ENCODE assay signal across 8 cellular contexts in the genomic region with DNA sequence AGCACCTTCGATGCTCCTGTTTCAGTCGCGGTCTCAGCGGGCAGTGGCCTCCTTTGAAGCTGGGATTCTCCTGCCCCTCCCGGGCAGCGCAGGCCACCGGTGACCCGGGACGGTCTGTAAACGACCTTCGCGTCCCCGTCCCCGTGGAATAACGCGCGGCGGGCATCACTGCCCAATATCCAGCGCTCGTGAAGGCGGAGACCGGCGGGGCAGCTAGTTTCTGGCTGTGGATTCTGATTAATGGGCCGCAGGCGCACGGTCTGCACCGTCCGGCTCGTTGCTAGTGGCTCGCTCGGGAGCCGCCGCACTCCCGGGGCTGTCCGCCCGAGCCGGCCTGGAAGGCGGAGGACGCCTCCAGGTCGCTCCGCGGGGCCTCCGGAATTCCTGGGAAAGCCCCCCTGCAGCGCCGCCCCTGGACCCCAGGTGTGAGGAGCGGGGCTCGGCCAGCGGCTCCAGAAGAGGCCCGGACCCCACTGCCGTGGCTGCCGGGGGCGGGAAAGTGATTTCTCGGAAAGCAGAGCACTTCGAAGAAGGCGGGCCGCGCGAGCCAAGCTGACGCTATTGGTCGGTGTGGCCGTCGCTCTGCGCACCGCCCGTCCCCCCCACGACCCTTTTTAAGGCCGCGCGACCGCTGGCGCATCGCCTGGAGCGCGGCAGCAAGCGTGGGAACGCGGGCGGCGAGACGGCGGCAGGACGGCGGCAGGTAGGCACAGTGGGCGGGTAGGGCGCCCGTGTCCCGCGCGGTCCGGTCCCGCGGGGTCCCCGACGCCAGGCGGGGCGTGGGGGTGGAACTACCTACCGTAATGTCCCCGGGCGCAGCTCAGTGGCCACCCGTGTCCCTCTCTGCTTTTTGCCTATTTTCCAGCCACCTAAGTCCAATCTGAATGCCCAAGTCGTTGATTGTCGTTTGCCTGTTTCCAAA. TPM values are rescaled to one million over a fixed set of nuclear protein-coding genes. Genes with fewer than 3 reads are reported as not detected.
DNase-seq lines count a peak whose midpoint lies in the region; ATAC-seq, FAIRE-seq and TF ChIP-seq lines count a peak whose summit lies in the region.

A gene with protein sequence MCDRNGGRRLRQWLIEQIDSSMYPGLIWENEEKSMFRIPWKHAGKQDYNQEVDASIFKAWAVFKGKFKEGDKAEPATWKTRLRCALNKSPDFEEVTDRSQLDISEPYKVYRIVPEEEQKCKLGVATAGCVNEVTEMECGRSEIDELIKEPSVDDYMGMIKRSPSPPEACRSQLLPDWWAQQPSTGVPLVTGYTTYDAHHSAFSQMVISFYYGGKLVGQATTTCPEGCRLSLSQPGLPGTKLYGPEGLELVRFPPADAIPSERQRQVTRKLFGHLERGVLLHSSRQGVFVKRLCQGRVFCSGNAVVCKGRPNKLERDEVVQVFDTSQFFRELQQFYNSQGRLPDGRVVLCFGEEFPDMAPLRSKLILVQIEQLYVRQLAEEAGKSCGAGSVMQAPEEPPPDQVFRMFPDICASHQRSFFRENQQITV (plus strand): TSS at position 642 of the 922 bp plus-strand sequence. CDS start 3,854 bp downstream, outside the sequence.

- peak within 1 kb of the TSS; percentile 83 for H3K4me3 Mint-ChIP-seq in T-helper 1 cell treated with Interleukin-12 subunit alpha and Interleukin-12 subunit beta and Interleukin-4 antibody, amounts not matched to agents 30 μg/mL and 1 μg/mL, for 36 hours
- peak within 1 kb of the TSS; percentile 79 for H3K4me3 Mint-ChIP-seq in astrocyte (ENCODE audit: unreplicated experiment)

- H4K20me1 ChIP-seq in astrocyte (ENCODE audit: insufficient read depth, low read length), result no peaks in the 10 kb centered on the region

- H3K79me2 ChIP-seq in astrocyte (ENCODE audit: insufficient read depth, low read length), result no peaks in the 10 kb centered on the region

- no peaks in the 10 kb centered on the region for H3K9me3 Mint-ChIP-seq in T-helper 1 cell treated with Interleukin-12 subunit alpha and Interleukin-12 subunit beta and Interleukin-4 antibody, amounts not matched to agents 30 μg/mL and 1 μg/mL, for 36 hours
- H3K9me3 Mint-ChIP-seq in astrocyte (ENCODE audit: unreplicated experiment), result no peaks in the 10 kb centered on the region

- peaks cover 50% of the 10 kb centered on the region for H3K4me1 Mint-ChIP-seq in T-helper 1 cell treated with Interleukin-12 subunit alpha and Interleukin-12 subunit beta and Interleukin-4 antibody, amounts not matched to agents 30 μg/mL and 1 μg/mL, for 36 hours (ENCODE audit: low read depth)
- H3K4me1 Mint-ChIP-seq in astrocyte (ENCODE audit: low read depth, unreplicated experiment), result peaks cover 4% of the 10 kb centered on the region

- H3K9ac ChIP-seq in astrocyte (ENCODE audit: low read length), result peak within 1 kb of the TSS; percentile 39

- peak within 1 kb of the TSS; percentile 76 for H2AFZ ChIP-seq in astrocyte (ENCODE audit: low read depth, low read length)

- no peak for FAIRE-seq in astrocyte (lab: Jason Lieb, UNC)

- H3K36me3 ChIP-seq in astrocyte (ENCODE audit: insufficient read depth, low read length), result no peaks in the 10 kb centered on the region

- TF ChIP-seq CTCF in GM12864 (IDR thresholded peaks at IDR 0.05; ENCODE audit: low read depth, low read length, missing control alignments) (no peak), astrocyte (IDR thresholded peaks at IDR 0.05; ENCODE audit: insufficient read depth, low read depth, low read length) (no peak)

- H3K9me3 ChIP-seq in astrocyte (ENCODE audit: insufficient read depth, low read depth, low read length), result no peaks in the 10 kb centered on the region

- H3K4me2 ChIP-seq in astrocyte (ENCODE audit: low read length), result peak within 1 kb of the TSS; percentile 87

- H3K36me3 Mint-ChIP-seq in T-helper 1 cell treated with Interleukin-12 subunit alpha and Interleukin-12 subunit beta and Interleukin-4 antibody, amounts not matched to agents 30 μg/mL and 1 μg/mL, for 36 hours (ENCODE audit: low read depth), result peaks cover 9% of the 10 kb centered on the region
- no peaks in the 10 kb centered on the region for H3K36me3 Mint-ChIP-seq in astrocyte (ENCODE audit: low read depth, unreplicated experiment)

- H3K4me1 ChIP-seq in astrocyte (ENCODE audit: insufficient read depth, low read length), result peaks cover 10% of the 10 kb centered on the region

- H3K27me3 ChIP-seq in astrocyte (ENCODE audit: insufficient read depth, low read length), result peaks cover 62% of the 10 kb centered on the region

- no peak within 1 kb of the TSS for H3K27ac ChIP-seq in astrocyte (ENCODE audit: low read depth, low read length)

- DNase-seq in GM12864 (ENCODE audit: low read depth) (peak; percentile 69), astrocyte (ENCODE audit: low read depth) (peak; percentile 45), iris pigment epithelial cell (ENCODE audit: low read depth) (peak; percentile 69), superior temporal gyrus (ENCODE audit: extremely low spot score) (no peak)
- peak; percentile 76 to 82 for DNase-seq in stimulated activated CD4-positive, alpha-beta T cell treated with anti-CD3 and anti-CD28 coated beads, Interleukin-15, amount 100 ng/mL, for 48 hours (ENCODE audit: low read depth in 2 of 2)

- H3K4me3 ChIP-seq in GM12864 (ENCODE audit: low read depth, low read length), result peak within 1 kb of the TSS; percentile 92
- peak within 1 kb of the TSS; percentile 37 for H3K4me3 ChIP-seq in astrocyte (ENCODE audit: insufficient read depth, low read depth, low read length)

- peaks cover 28% of the 10 kb centered on the region for H3K27me3 Mint-ChIP-seq in T-helper 1 cell treated with Interleukin-12 subunit alpha and Interleukin-12 subunit beta and Interleukin-4 antibody, amounts not matched to agents 30 μg/mL and 1 μg/mL, for 36 hours (ENCODE audit: low read depth)
- peaks cover 86% of the 10 kb centered on the region for H3K27me3 Mint-ChIP-seq in astrocyte (ENCODE audit: low read depth, unreplicated experiment)

- ATAC-seq in HG02642 (IDR thresholded peaks at IDR 0.05; ENCODE audit: poor library complexity, unreplicated experiment), result peak; percentile 55
- no peak for ATAC-seq in HG03045 (IDR thresholded peaks at IDR 0.05; ENCODE audit: unreplicated experiment)

- peak within 1 kb of the TSS; percentile 77 for H3K27ac Mint-ChIP-seq in T-helper 1 cell treated with Interleukin-12 subunit alpha and Interleukin-12 subunit beta and Interleukin-4 antibody, amounts not matched to agents 30 μg/mL and 1 μg/mL, for 36 hours
- no peak within 1 kb of the TSS for H3K27ac Mint-ChIP-seq in astrocyte (ENCODE audit: unreplicated experiment)

RNA-seq across cellular contexts. Expression of the gene that starts here (rescaled TPM):
- 0.41 and 0.59 TPM in 2 replicates for total RNA-seq in astrocyte

Comparison
In these comparisons a context has a peak if more than half of its experiments do, and no peak if none do; other contexts are left out.
1. Peak in DNase-seq, H3K4me3 ChIP-seq, H3K9ac ChIP-seq and H3K4me2 ChIP-seq in astrocyte; RNA of the gene not detected or under 1 TPM.